19 cellular contexts compared by ENCODE assay signal in genomic region chr5:142176255-142176654, GRCh38.
DNase-seq lines count a peak whose midpoint lies in the region; ATAC-seq, FAIRE-seq and TF ChIP-seq lines count a peak whose summit lies in the region.
"Had no signal": no experiment of that assay in that cellular context is flagged by ENCODE, and none has a peak within 500 bp of the region (broad histone marks: within the 10 kb centered on the region; RNA-seq: fewer than 3 reads in every experiment).

No MANE protein-coding gene starts in this region.

- POLR2A ChIA-PET in HepG2 (lab: Yijun Ruan, JAX), result no interaction called here

- H3K9me3 ChIP-seq in HepG2 (ENCODE audit: low read length) (no peaks in the 10 kb centered on the region), right lobe of liver (no peaks in the 10 kb centered on the region), heart left ventricle (no peaks in the 10 kb centered on the region), left lung (no peaks in the 10 kb centered on the region), upper lobe of right lung (no peaks in the 10 kb centered on the region)
- H3K9me3 ChIP-seq: MG63 had no signal

- H3K36me3 ChIP-seq in HepG2 (replicated peaks in 1 of 2; ENCODE audit: control insufficient read depth in 1 of 2, insufficient read depth in 2 of 2, low read length in 2 of 2) (no peaks in the 10 kb centered on the region), right lobe of liver (no peaks in the 10 kb centered on the region), heart left ventricle (no peaks in the 10 kb centered on the region), left lung (no peaks in the 10 kb centered on the region), upper lobe of right lung (no peaks in the 10 kb centered on the region)
- H3K36me3 ChIP-seq: MG63 had no signal

- WGBS in HepG2 (ENCODE audit: low lambda C conversion rate), result 31% methylated on average over 2 of the region's 2 CpGs
- 47% methylated on average over 2 of the region's 2 CpGs for WGBS in right lobe of liver (ENCODE audit: insufficient coverage, low coverage, low lambda C conversion rate, missing lambda C conversion rate)
- WGBS in heart left ventricle, 4 donors, result 14 to 29% (median 25%) methylated on average over 2 of the region's 2 CpGs

- H2AFZ ChIP-seq in HepG2 (ENCODE audit: low read length), result no peak overlapping the region

- H3K79me2 ChIP-seq in HepG2 (ENCODE audit: insufficient read depth, low read length), result no peaks in the 10 kb centered on the region

- TF ChIP-seq RAD21 in HepG2 (CRISPR knock-in tag; IDR thresholded peaks at IDR 0.05), result no peak

- H3K27me3 ChIP-seq in HepG2 (ENCODE audit: control insufficient read depth in 1 of 2, insufficient read depth in 2 of 2, low read length in 2 of 2) (peaks cover 0 to 15% of the 10 kb centered on the region in 2 experiments; a peak in 3 of 5 replicates), right lobe of liver (no peaks in the 10 kb centered on the region), heart left ventricle (no peaks in the 10 kb centered on the region), left lung (no peaks in the 10 kb centered on the region), upper lobe of right lung (no peaks in the 10 kb centered on the region)
- H3K27me3 ChIP-seq: MG63 had no signal

- in situ Hi-C loops in HepG2 (cut with HindIII; ENCODE audit: extremely low pct_ligation_motif_present, low pct_unique_long_range_greater_than_20kb), result no loop called here

- H3K27ac ChIP-seq in HepG2 (ENCODE audit: extremely low read length, insufficient read depth, low read length) (no peak overlapping the region), right lobe of liver (no peak overlapping the region), heart left ventricle (peak overlapping the region in 2 of 12 donors; percentile 8 to 52), left lung (no peak overlapping the region), upper lobe of right lung (no peak overlapping the region)
- H3K27ac ChIP-seq: C4-2B had no signal

- no peak for DNase-seq in HepG2 (ENCODE audit: low spot score)
- no peak for DNase-seq in right lobe of liver
- peak in 1 of 5 donors; percentile 37 for DNase-seq in heart left ventricle
- no peak for DNase-seq in left lung
- no peak for DNase-seq in upper lobe of right lung
- no peak for DNase-seq in erythroblast (lab: John Stamatoyannopoulos, UW)
- no peak for DNase-seq in NCI-H2107 (lab: John Stamatoyannopoulos, UW)
- DNase-seq: DND-41, Karpas-422, MG63, NCI-H1092, NCI-H146, NCI-H2081, SIG-M5 had no signal

- CTCF ChIA-PET in HepG2 (lab: Yijun Ruan, JAX; ENCODE audit: low intra/inter-chr PET ratio, low total read pairs), result no interaction called here

- no peaks in the 10 kb centered on the region for H4K20me1 ChIP-seq in HepG2 (ENCODE audit: insufficient read depth, low read length)

- H3K4me2 ChIP-seq in HepG2 (ENCODE audit: low read depth, low read length), result no peak overlapping the region

- no peak for TF ChIP-seq POLR2A in HepG2 (IDR thresholded peaks at IDR 0.05; ENCODE audit: insufficient read depth in 1 of 2, low read depth in 2 of 2, low read length in 2 of 2)
- TF ChIP-seq POLR2A in right lobe of liver (IDR thresholded peaks at IDR 0.05), result no peak
- TF ChIP-seq POLR2A in heart left ventricle (IDR thresholded peaks at IDR 0.05), result no peak
- no peak for TF ChIP-seq POLR2A in erythroblast (IDR thresholded peaks at IDR 0.05; ENCODE audit: low read length)

- peaks cover 58% of the 10 kb centered on the region for H3K4me1 ChIP-seq in HepG2 (ENCODE audit: insufficient read depth, low read length)
- no peaks in the 10 kb centered on the region for H3K4me1 ChIP-seq in right lobe of liver
- H3K4me1 ChIP-seq in heart left ventricle, result peaks cover 0 to 13% (median 0%) of the 10 kb centered on the region in 12 donors
- H3K4me1 ChIP-seq in left lung, result no peaks in the 10 kb centered on the region
- no peaks in the 10 kb centered on the region for H3K4me1 ChIP-seq in upper lobe of right lung

- no peak for TF ChIP-seq CTCF in HepG2 (CRISPR knock-in tag; IDR thresholded peaks at IDR 0.05)
- no peak for TF ChIP-seq CTCF in right lobe of liver (IDR thresholded peaks at IDR 0.05)
- TF ChIP-seq CTCF in heart left ventricle (IDR thresholded peaks at IDR 0.05), result no peak
- no peak for TF ChIP-seq CTCF in left lung (IDR thresholded peaks at IDR 0.05)
- TF ChIP-seq CTCF in upper lobe of right lung (IDR thresholded peaks at IDR 0.05), result no peak

- no peak for FAIRE-seq in HepG2 (lab: Jason Lieb, UNC)
- FAIRE-seq: G401.6 had no signal

- intact Hi-C loops in HepG2 (cut with micrococcal nuclease; ENCODE audit: unreplicated experiment), result no loop called here
- intact Hi-C loops in right lobe of liver (cut with DNase I), result no loop called here
- intact Hi-C loops in heart left ventricle (cut with DNase I), result no loop called here
- intact Hi-C loops in left lung (cut with DNase I), result no loop called here
- intact Hi-C loops in upper lobe of right lung (cut with DNase I), result no loop called here

- ATAC-seq in HepG2, result peak; percentile 56
- ATAC-seq in right lobe of liver, result no peak
- peak; percentile 76 to 85 (median 78) for ATAC-seq in heart left ventricle
- peak; percentile 86 for ATAC-seq in left lung
- ATAC-seq in upper lobe of right lung, result peak; percentile 55
- no peak for ATAC-seq in HG03280 (IDR thresholded peaks at IDR 0.05; ENCODE audit: unreplicated experiment)
- ATAC-seq: HCT116, Panc1 had no signal

- BruUV-seq in HepG2 (replicated peaks; lab: Mats Ljungman, UMichigan), result no TSS peak

- H3K4me3 ChIP-seq in HepG2 (replicated peaks in 1 of 3; ENCODE audit: insufficient read depth in 1 of 3, low read depth in 2 of 3, low read length in 3 of 3), result no peak overlapping the region
- H3K4me3 ChIP-seq in right lobe of liver, result no peak overlapping the region
- no peak overlapping the region for H3K4me3 ChIP-seq in heart left ventricle
- no peak overlapping the region for H3K4me3 ChIP-seq in left lung
- H3K4me3 ChIP-seq in upper lobe of right lung, result no peak overlapping the region
- H3K4me3 ChIP-seq: MG63 had no signal

- TF ChIP-seq EP300 in HepG2 (IDR thresholded peaks at IDR 0.05; ENCODE audit: low read depth in 2 of 2, low read length in 2 of 2) (no peak), HepG2 (CRISPR knock-in tag; IDR thresholded peaks at IDR 0.05; ENCODE audit: borderline replicate concordance) (no peak)

- no peak overlapping the region for H3K9ac ChIP-seq in HepG2 (ENCODE audit: insufficient read depth, low read depth, low read length)

TF ChIP-seq in HepG2, 621 proteins besides CTCF, POLR2A, EP300 and RAD21 (continues in another document):
- TF ChIP-seq ZNF333 (CRISPR knock-in tag; IDR thresholded peaks at IDR 0.05; ENCODE audit: borderline replicate concordance) (no peak), TMF1 (CRISPR knock-in tag; IDR thresholded peaks at IDR 0.05; ENCODE audit: low read depth) (no peak), ZNF318 (CRISPR knock-in tag; IDR thresholded peaks at IDR 0.05) (no peak), ZNF550 (CRISPR knock-in tag; IDR thresholded peaks at IDR 0.05; ENCODE audit: borderline replicate concordance) (no peak), ZNF33B (CRISPR knock-in tag; IDR thresholded peaks at IDR 0.05) (no peak)

Comparison
In these comparisons a context has a peak if more than half of its experiments do, and no peak if none do; other contexts are left out.
1. ATAC-seq: peak in HepG2 (single experiment), heart left ventricle (4 of 4), left lung (single experiment) and upper lobe of right lung (single experiment); none in right lobe of liver (0 of 4) and HG03280 (single experiment).